ENCODE assay signal across 16 cellular contexts in genomic region chr9:27385606-27386005, GRCh38.
A peak's percentile ranks its signal among the peaks of the same experiment; 100 is the strongest.
DNase-seq lines count a peak whose midpoint lies in the region; ATAC-seq and TF ChIP-seq lines count a peak whose summit lies in the region.
"Had no signal": no experiment of that assay in that cellular context is flagged by ENCODE, and none has a peak within 500 bp of the region (broad histone marks: within the 10 kb centered on the region; RNA-seq: fewer than 3 reads in every experiment).

No MANE protein-coding gene starts in this region.

- no peak for TF ChIP-seq RAD21 in Ishikawa (IDR thresholded peaks at IDR 0.05; ENCODE audit: low read depth)

- peak; percentile 59; the same call in 1 of the 2 replicates for TF ChIP-seq EP300 in Ishikawa (IDR thresholded peaks at IDR 0.05; ENCODE audit: borderline replicate concordance)

- H3K27ac ChIP-seq in RWPE2 (ENCODE audit: poor library complexity, severe bottlenecking), result peak overlapping the region; percentile 55
- H3K27ac ChIP-seq in gastrocnemius medialis, result no peak overlapping the region
- H3K27ac ChIP-seq: ascending aorta, C4-2B had no signal

- H3K36me3 Mint-ChIP-seq in mesothelial cell of epicardium, result no peaks in the 10 kb centered on the region
- H3K36me3 Mint-ChIP-seq: naive thymus-derived CD4-positive, alpha-beta T cell had no signal

- TF ChIP-seq CTCF in RWPE2 (IDR thresholded peaks at IDR 0.05; ENCODE audit: poor library complexity, severe bottlenecking) (no peak), mesothelial cell of epicardium (IDR thresholded peaks at IDR 0.05; ENCODE audit: unreplicated experiment) (no peak), gastrocnemius medialis (IDR thresholded peaks at IDR 0.05 in 4 of 5, conservative IDR thresholded peaks at IDR 0.05 in 1 of 5) (no peak)

- peaks cover 28% of the 10 kb centered on the region for H3K4me1 ChIP-seq in RWPE2 (ENCODE audit: insufficient read depth, poor library complexity, severe bottlenecking)
- H3K4me1 ChIP-seq in gastrocnemius medialis, result no peaks in the 10 kb centered on the region

- no peaks in the 10 kb centered on the region for H3K9me3 ChIP-seq in RWPE2 (ENCODE audit: severe bottlenecking)
- no peaks in the 10 kb centered on the region for H3K9me3 ChIP-seq in gastrocnemius medialis
- H3K9me3 ChIP-seq: ascending aorta had no signal

- H3K4me3 Mint-ChIP-seq in mesothelial cell of epicardium, result no peak overlapping the region
- H3K4me3 Mint-ChIP-seq: naive thymus-derived CD4-positive, alpha-beta T cell had no signal

- in situ Hi-C loops in gastrocnemius medialis (cut with MboI; ENCODE audit: low sequenced_read_pairs in 4 of 4), result loop anchor here in 1 of 4 donors (10.0 kb wide), 1 partner anchor 59 kb away; no protein-coding TSS in a partner anchor

- H3K36me3 ChIP-seq in RWPE2 (ENCODE audit: low read depth), result no peaks in the 10 kb centered on the region
- H3K36me3 ChIP-seq in gastrocnemius medialis, result no peaks in the 10 kb centered on the region
- H3K36me3 ChIP-seq: ascending aorta had no signal

- ATAC-seq in RWPE2 (ENCODE audit: low read depth) (peak; percentile 20), gastrocnemius medialis (no peak)
- ATAC-seq: naive thymus-derived CD4-positive, alpha-beta T cell; right cardiac atrium had no signal

- peak overlapping the region; percentile 40 for H3K27ac Mint-ChIP-seq in mesothelial cell of epicardium
- H3K27ac Mint-ChIP-seq: naive thymus-derived CD4-positive, alpha-beta T cell had no signal

- intact Hi-C loops in gastrocnemius medialis (cut with DNase I; ENCODE audit: low total_unique reads), result no loop called here

- H3K4me3 ChIP-seq in RWPE2 (ENCODE audit: severe bottlenecking) (no peak overlapping the region), gastrocnemius medialis (no peak overlapping the region)
- H3K4me3 ChIP-seq: ascending aorta had no signal

- H3K4me1 Mint-ChIP-seq in mesothelial cell of epicardium, result peaks cover 71% of the 10 kb centered on the region

- no peaks in the 10 kb centered on the region for H3K9me3 Mint-ChIP-seq in mesothelial cell of epicardium

- H3K27me3 ChIP-seq in RWPE2 (ENCODE audit: insufficient read depth, poor library complexity, severe bottlenecking) (no peaks in the 10 kb centered on the region), gastrocnemius medialis (no peaks in the 10 kb centered on the region)
- H3K27me3 ChIP-seq: ascending aorta had no signal

- H3K27me3 Mint-ChIP-seq in mesothelial cell of epicardium (ENCODE audit: low read depth), result no peaks in the 10 kb centered on the region

- DNase-seq in DMS79 treated with DMSO at 0.1 percent for 48 hours (lab: John Stamatoyannopoulos, UW), result peak; percentile 92
- no peak for DNase-seq in RWPE2 (ENCODE audit: low spot score)
- no peak for DNase-seq in mesothelial cell of epicardium (ENCODE audit: low spot score in 2 of 2, unreplicated experiment in 2 of 2)
- no peak for DNase-seq in NCI-H2081 treated with DMSO at 0.1 percent for 48 hours (lab: John Stamatoyannopoulos, UW)
- no peak for DNase-seq in gastrocnemius medialis
- DNase-seq in H4 (ENCODE audit: low spot score), result no peak
- DNase-seq in globus pallidus (ENCODE audit: low spot score), result no peak
- DNase-seq: activated CD4-positive, alpha-beta T cell treated with anti-CD3 and anti-CD28 coated beads for 1 hour; kidney; naive thymus-derived CD4-positive, alpha-beta T cell; NCI-H1694 treated with DMSO at 0.1 percent for 48 hours; right cardiac atrium; SW 1271 had no signal

- no peak for TF ChIP-seq POLR2A in gastrocnemius medialis (IDR thresholded peaks at IDR 0.05)

TF ChIP-seq in Ishikawa, 13 proteins besides CTCF, POLR2A, EP300 and RAD21:
- TF ChIP-seq ZBTB7A (IDR thresholded peaks at IDR 0.05; ENCODE audit: low read depth), result no peak
- peak; percentile 68; the same call in 1 of the 2 replicates for TF ChIP-seq TCF12 (IDR thresholded peaks at IDR 0.05; ENCODE audit: low read depth)
- TF ChIP-seq EGR1 (IDR thresholded peaks at IDR 0.05), result no peak
- TF ChIP-seq, protein P1, sequence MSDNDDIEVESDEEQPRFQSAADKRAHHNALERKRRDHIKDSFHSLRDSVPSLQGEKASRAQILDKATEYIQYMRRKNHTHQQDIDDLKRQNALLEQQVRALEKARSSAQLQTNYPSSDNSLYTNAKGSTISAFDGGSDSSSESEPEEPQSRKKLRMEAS (IDR thresholded peaks at IDR 0.05), result 0 out of 2 replicates have a peak, but pooled peaks have one; percentile 22
- TF ChIP-seq TEAD4 (IDR thresholded peaks at IDR 0.05), result peak; percentile 60; the same call in 1 of the 2 replicates
- TF ChIP-seq NFIC (IDR thresholded peaks at IDR 0.05), result peak; percentile 93
- no peak for TF ChIP-seq REST (IDR thresholded peaks at IDR 0.05; ENCODE audit: low read depth)
- TF ChIP-seq, protein P2, sequence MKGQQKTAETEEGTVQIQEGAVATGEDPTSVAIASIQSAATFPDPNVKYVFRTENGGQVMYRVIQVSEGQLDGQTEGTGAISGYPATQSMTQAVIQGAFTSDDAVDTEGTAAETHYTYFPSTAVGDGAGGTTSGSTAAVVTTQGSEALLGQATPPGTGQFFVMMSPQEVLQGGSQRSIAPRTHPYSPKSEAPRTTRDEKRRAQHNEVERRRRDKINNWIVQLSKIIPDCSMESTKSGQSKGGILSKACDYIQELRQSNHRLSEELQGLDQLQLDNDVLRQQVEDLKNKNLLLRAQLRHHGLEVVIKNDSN (IDR thresholded peaks at IDR 0.05), result no peak
- TF ChIP-seq CEBPB (IDR thresholded peaks at IDR 0.05), result no peak
- peak; percentile 21; the same call in 1 of the 2 replicates for TF ChIP-seq FOXM1 (IDR thresholded peaks at IDR 0.05; ENCODE audit: borderline replicate concordance, low read depth)
- no peak for TF ChIP-seq CREB1 (IDR thresholded peaks at IDR 0.05; ENCODE audit: low read depth)
- no peak for TF ChIP-seq YY1 (IDR thresholded peaks at IDR 0.05; ENCODE audit: low read depth)
- no peak for TF ChIP-seq TAF1 (IDR thresholded peaks at IDR 0.05; ENCODE audit: low read depth)
TF ChIP-seq in Ishikawa: peak in this region for 5.
